1 cellular context compared by ENCODE assay signal in genomic region chr3:134794950-134795775, GRCh38.
TF ChIP-seq lines count a peak whose summit lies in the region.

TSS of gene EPHB1 (plus strand) at chr3:134795260.

TF ChIP-seq in HEK293, 187 proteins besides CTCF, POLR2A, EP300 and RAD21 (continued from another document):
- TF ChIP-seq, protein P1, sequence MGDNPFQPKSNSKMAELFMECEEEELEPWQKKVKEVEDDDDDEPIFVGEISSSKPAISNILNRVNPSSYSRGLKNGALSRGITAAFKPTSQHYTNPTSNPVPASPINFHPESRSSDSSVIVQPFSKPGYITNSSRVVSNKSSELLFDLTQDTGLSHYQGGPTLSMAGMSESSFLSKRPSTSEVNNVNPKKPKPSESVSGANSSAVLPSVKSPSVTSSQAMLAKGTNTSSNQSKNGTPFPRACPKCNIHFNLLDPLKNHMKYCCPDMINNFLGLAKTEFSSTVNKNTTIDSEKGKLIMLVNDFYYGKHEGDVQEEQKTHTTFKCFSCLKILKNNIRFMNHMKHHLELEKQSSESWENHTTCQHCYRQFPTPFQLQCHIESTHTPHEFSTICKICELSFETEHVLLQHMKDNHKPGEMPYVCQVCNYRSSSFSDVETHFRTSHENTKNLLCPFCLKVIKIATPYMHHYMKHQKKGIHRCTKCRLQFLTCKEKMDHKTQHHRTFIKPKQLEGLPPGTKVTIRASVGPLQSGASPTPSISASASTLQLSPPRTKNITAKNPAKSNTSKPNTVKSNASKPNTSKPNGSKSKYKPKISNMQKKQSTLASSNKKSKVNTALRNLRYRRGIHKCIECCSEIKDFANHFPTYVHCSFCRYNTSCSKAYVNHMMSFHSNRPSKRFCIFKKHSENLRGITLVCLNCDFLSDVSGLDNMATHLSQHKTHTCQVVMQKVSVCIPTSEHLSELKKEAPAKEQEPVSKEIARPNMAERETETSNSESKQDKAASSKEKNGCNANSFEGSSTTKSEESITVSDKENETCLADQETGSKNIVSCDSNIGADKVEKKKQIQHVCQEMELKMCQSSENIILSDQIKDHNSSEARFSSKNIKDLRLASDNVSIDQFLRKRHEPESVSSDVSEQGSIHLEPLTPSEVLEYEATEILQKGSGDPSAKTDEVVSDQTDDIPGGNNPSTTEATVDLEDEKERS (tag by site-specific recombination; IDR thresholded peaks at IDR 0.05) = no peak
- TF ChIP-seq KLF8 (tag by site-specific recombination; IDR thresholded peaks at IDR 0.05) (peak; percentile 92), ZNF19 (tag by site-specific recombination; IDR thresholded peaks at IDR 0.05; ENCODE audit: low read depth) (no peak), ZNF354C (tag by site-specific recombination; IDR thresholded peaks at IDR 0.05; ENCODE audit: borderline replicate concordance, low read depth) (no peak)
